ENCODE assay signal across 1 cellular context in the genomic region with DNA sequence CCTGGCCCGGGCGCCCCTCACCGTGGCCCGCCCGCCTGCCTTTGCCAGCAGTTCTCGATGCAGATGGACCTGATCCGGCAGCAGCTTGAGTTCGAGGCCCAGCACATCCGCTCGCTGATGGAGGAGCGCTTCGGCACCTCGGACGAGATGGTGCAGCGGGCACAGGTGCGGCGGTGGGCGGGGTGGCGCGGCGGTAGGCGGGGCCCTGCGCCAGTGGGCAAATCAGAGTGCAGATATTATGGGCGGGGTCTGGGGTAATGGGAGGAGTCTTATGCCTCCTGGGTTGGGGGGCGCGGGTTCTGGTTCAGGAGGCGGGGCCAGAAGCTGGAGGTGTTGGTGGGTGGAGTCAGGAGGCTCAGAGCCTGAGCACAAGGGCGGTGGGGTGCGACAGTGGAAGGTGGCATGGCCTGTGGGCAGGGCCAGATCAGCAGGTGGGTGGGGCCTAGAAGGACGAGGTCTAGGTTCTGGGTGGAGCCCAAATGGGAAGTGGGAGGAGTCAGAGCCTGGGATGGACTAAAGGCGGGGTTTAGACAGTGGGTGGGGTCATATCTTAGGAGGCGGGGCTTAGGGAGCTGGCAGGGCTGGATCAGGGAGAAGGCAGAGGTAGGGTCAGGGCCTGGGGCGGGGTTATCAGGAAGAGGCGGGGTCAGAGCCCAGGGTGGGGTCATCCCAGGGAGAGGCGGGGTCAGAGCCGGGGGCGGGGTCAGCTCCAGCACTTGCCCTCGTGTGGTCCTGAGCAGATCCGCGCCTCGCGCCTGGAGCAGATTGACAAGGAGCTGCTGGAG.
TF ChIP-seq lines count a peak whose summit lies in the region.

No MANE protein-coding gene starts in this region.

TF ChIP-seq in WTC11, 78 proteins besides CTCF, POLR2A, EP300 and RAD21 (continued from another document):
- TF ChIP-seq OVOL2 (CRISPR knock-in tag; IDR thresholded peaks at IDR 0.05; ENCODE audit: borderline replicate concordance) (no peak), ATF6 (CRISPR knock-in tag; IDR thresholded peaks at IDR 0.05) (no peak), IRF2 (CRISPR knock-in tag; IDR thresholded peaks at IDR 0.05; ENCODE audit: borderline replicate concordance, low read depth) (no peak), HMGA2 (CRISPR knock-in tag; IDR thresholded peaks at IDR 0.05) (no peak), JAZF1 (CRISPR knock-in tag; IDR thresholded peaks at IDR 0.05) (no peak), ARID4B (CRISPR knock-in tag; IDR thresholded peaks at IDR 0.05; ENCODE audit: borderline replicate concordance) (no peak), SP1 (CRISPR knock-in tag; conservative IDR thresholded peaks at IDR 0.05) (peak; percentile 79), FOXK1 (CRISPR knock-in tag; IDR thresholded peaks at IDR 0.05) (0 out of 2 replicates have a peak, but pooled peaks have one; percentile 28), NFYB (CRISPR knock-in tag; conservative IDR thresholded peaks at IDR 0.05; ENCODE audit: low read depth) (0 out of 2 replicates have a peak, but pooled peaks have one; percentile 18), ATF2 (CRISPR knock-in tag; IDR thresholded peaks at IDR 0.05; ENCODE audit: borderline replicate concordance, low read depth) (no peak), IRF1 (CRISPR knock-in tag; IDR thresholded peaks at IDR 0.05) (no peak), MXD4 (CRISPR knock-in tag; IDR thresholded peaks at IDR 0.05; ENCODE audit: borderline replicate concordance) (no peak), GRHL2 (CRISPR knock-in tag; IDR thresholded peaks at IDR 0.05; ENCODE audit: insufficient replicate concordance, severe bottlenecking) (no peak), SMAD4 (CRISPR knock-in tag; IDR thresholded peaks at IDR 0.05) (no peak), MAX (CRISPR knock-in tag; IDR thresholded peaks at IDR 0.05) (peak; percentile 38; the same call in 1 of the 2 replicates), ERG (CRISPR knock-in tag; IDR thresholded peaks at IDR 0.05) (no peak)
- TF ChIP-seq, protein P1, sequence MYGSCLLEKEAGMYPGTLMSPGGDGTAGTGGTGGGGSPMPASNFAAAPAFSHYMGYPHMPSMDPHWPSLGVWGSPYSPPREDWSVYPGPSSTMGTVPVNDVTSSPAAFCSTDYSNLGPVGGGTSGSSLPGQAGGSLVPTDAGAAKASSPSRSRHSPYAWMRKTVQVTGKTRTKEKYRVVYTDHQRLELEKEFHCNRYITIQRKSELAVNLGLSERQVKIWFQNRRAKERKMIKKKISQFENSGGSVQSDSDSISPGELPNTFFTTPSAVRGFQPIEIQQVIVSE (CRISPR knock-in tag; IDR thresholded peaks at IDR 0.05; ENCODE audit: borderline replicate concordance) = no peak
- TF ChIP-seq, protein P2, sequence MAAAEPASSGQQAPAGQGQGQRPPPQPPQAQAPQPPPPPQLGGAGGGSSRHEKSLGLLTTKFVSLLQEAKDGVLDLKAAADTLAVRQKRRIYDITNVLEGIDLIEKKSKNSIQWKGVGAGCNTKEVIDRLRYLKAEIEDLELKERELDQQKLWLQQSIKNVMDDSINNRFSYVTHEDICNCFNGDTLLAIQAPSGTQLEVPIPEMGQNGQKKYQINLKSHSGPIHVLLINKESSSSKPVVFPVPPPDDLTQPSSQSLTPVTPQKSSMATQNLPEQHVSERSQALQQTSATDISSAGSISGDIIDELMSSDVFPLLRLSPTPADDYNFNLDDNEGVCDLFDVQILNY (CRISPR knock-in tag; IDR thresholded peaks at IDR 0.05) = no peak
- TF ChIP-seq, protein P3, sequence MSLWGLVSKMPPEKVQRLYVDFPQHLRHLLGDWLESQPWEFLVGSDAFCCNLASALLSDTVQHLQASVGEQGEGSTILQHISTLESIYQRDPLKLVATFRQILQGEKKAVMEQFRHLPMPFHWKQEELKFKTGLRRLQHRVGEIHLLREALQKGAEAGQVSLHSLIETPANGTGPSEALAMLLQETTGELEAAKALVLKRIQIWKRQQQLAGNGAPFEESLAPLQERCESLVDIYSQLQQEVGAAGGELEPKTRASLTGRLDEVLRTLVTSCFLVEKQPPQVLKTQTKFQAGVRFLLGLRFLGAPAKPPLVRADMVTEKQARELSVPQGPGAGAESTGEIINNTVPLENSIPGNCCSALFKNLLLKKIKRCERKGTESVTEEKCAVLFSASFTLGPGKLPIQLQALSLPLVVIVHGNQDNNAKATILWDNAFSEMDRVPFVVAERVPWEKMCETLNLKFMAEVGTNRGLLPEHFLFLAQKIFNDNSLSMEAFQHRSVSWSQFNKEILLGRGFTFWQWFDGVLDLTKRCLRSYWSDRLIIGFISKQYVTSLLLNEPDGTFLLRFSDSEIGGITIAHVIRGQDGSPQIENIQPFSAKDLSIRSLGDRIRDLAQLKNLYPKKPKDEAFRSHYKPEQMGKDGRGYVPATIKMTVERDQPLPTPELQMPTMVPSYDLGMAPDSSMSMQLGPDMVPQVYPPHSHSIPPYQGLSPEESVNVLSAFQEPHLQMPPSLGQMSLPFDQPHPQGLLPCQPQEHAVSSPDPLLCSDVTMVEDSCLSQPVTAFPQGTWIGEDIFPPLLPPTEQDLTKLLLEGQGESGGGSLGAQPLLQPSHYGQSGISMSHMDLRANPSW (CRISPR knock-in tag; conservative IDR thresholded peaks at IDR 0.05; ENCODE audit: low read depth) = no peak
